In the genomic region with DNA sequence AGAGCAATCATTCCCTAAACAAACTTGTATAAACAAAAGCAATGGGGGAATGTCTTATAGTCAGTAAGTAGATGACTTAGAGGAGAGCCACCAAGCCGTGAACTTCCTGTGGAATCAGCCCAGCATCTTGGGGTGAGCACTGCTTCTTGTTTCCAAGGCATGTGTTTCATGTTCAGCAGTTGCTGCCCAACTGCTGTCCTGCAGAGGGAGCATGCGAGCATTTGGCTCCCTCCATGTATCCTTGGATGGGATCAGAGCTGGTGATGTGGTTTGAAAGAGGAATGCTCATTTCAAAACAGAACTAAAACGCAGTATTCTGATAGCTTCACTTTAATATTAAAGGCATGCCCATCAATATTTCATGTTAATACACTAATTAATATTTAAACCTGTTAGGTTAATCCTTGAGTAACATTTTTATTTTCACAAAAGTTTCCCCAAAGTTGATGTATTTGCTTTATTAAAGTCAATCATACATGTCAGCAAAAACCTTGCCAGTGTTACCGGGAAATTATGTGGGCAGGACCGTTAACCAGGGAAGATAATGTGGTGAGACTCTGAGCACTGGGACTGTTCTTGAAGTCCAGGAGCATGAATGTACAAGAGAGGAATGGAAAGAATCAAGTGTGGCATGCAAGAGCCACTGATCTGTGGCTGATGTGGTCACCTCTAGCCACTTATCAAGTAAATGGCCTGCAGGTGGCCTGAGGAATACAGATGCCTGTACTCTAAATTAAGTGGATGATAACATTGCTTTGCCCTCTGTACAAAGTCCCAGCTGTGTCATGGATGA, we compare ENCODE assay signal across 8 cellular contexts.
A peak's percentile ranks its signal among the peaks of the same experiment; 100 is the strongest.
DNase-seq lines count a peak whose midpoint lies in the region; ATAC-seq and TF ChIP-seq lines count a peak whose summit lies in the region.

No MANE protein-coding gene starts in this region.

- no peaks in the 10 kb centered on the region for H3K36me3 ChIP-seq in left ventricle myocardium inferior
- no peaks in the 10 kb centered on the region for H3K36me3 ChIP-seq in psoas muscle (ENCODE audit: insufficient read depth in 1 of 2, low read depth in 1 of 2)

- DNase-seq in NCI-H82 (lab: John Stamatoyannopoulos, UW) (peak; percentile 70), NCI-H82 treated with DMSO at 0.1 percent for 48 hours (lab: John Stamatoyannopoulos, UW; ENCODE audit: unreplicated experiment) (no peak), left ventricle myocardium inferior (peak; percentile 22), psoas muscle (peak; percentile 28 to 64), DMS114 treated with DMSO at 0.1 percent for 48 hours (lab: John Stamatoyannopoulos, UW; ENCODE audit: unreplicated experiment) (no peak)
- DNase-seq in activated CD4-positive, alpha-beta T cell treated with anti-CD3 and anti-CD28 coated beads, Interleukin-2, amount 50 U/mL, for 48 hours, result peak; percentile 12 to 27

- H3K27me3 ChIP-seq in left ventricle myocardium inferior (ENCODE audit: low read depth), result peaks cover 11% of the 10 kb centered on the region
- H3K27me3 ChIP-seq in psoas muscle (ENCODE audit: insufficient read depth in 3 of 3, low read length in 2 of 3), result no peaks in the 10 kb centered on the region

- H3K9me3 ChIP-seq in left ventricle myocardium inferior (replicated peaks), result peaks cover 8% of the 10 kb centered on the region
- no peaks in the 10 kb centered on the region for H3K9me3 ChIP-seq in psoas muscle

- no peak overlapping the region for H3K4me3 ChIP-seq in left ventricle myocardium inferior
- H3K4me3 ChIP-seq in psoas muscle, result no peak overlapping the region

- 7 to 15% (median 12%) methylated on average over 5 of the region's 5 CpGs for WGBS in psoas muscle, 3 donors

- intact Hi-C loops in left ventricle myocardium inferior (cut with micrococcal nuclease), result no loop called here
- intact Hi-C loops in psoas muscle (cut with DNase I), result loop anchor here in 1 of 2 donors (5.0 kb wide), 1 partner anchor 757 kb away; no protein-coding TSS in a partner anchor

- no peak overlapping the region for H3K27ac ChIP-seq in left ventricle myocardium inferior (replicated peaks)
- H3K27ac ChIP-seq in psoas muscle, result no peak overlapping the region

- TF ChIP-seq CTCF in left ventricle myocardium inferior (IDR thresholded peaks at IDR 0.05; ENCODE audit: borderline replicate concordance), result peak; percentile 76
- TF ChIP-seq CTCF in psoas muscle (IDR thresholded peaks at IDR 0.05), result peak; percentile 54

- peak; percentile 54 for TF ChIP-seq RAD21 in Ishikawa (IDR thresholded peaks at IDR 0.05; ENCODE audit: low read depth)

- ATAC-seq in psoas muscle (no peak), HG03135 (IDR thresholded peaks at IDR 0.05; ENCODE audit: unreplicated experiment) (no peak)

- H3K4me1 ChIP-seq in left ventricle myocardium inferior, result no peaks in the 10 kb centered on the region
- H3K4me1 ChIP-seq in psoas muscle, result no peaks in the 10 kb centered on the region

- no peak for TF ChIP-seq EP300 in Ishikawa (IDR thresholded peaks at IDR 0.05; ENCODE audit: borderline replicate concordance)

TF ChIP-seq in Ishikawa, 13 proteins besides CTCF, POLR2A, EP300 and RAD21:
- TF ChIP-seq TAF1 (IDR thresholded peaks at IDR 0.05; ENCODE audit: low read depth) (no peak), NFIC (IDR thresholded peaks at IDR 0.05) (peak; percentile 24; the same call in 1 of the 2 replicates), EGR1 (IDR thresholded peaks at IDR 0.05) (no peak), YY1 (IDR thresholded peaks at IDR 0.05; ENCODE audit: low read depth) (no peak), ZBTB7A (IDR thresholded peaks at IDR 0.05; ENCODE audit: low read depth) (no peak), TEAD4 (IDR thresholded peaks at IDR 0.05) (no peak), TCF12 (IDR thresholded peaks at IDR 0.05; ENCODE audit: low read depth) (no peak)
- TF ChIP-seq, protein P1, sequence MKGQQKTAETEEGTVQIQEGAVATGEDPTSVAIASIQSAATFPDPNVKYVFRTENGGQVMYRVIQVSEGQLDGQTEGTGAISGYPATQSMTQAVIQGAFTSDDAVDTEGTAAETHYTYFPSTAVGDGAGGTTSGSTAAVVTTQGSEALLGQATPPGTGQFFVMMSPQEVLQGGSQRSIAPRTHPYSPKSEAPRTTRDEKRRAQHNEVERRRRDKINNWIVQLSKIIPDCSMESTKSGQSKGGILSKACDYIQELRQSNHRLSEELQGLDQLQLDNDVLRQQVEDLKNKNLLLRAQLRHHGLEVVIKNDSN (IDR thresholded peaks at IDR 0.05), result no peak

Comparison
In these comparisons a context has a peak if more than half of its experiments do, and no peak if none do; other contexts are left out.
1. DNase-seq: peak in NCI-H82 (single experiment), activated CD4-positive, alpha-beta T cell treated with anti-CD3 and anti-CD28 coated beads, Interleukin-2, amount 50 U/mL, for 48 hours (2 of 2), left ventricle myocardium inferior (single experiment) and psoas muscle (2 of 2); none in NCI-H82 treated with DMSO at 0.1 percent for 48 hours (single experiment) and DMS114 treated with DMSO at 0.1 percent for 48 hours (single experiment).